14 cellular contexts compared by ENCODE assay signal in genomic region chr9:105932276-105932675, GRCh38.
DNase-seq lines count a peak whose midpoint lies in the region; ATAC-seq lines count a peak whose summit lies in the region.
"Had no signal": no experiment of that assay in that cellular context is flagged by ENCODE, and none has a peak within 500 bp of the region (broad histone marks: within the 10 kb centered on the region; RNA-seq: fewer than 3 reads in every experiment).

No MANE protein-coding gene starts in this region.

- no peaks in the 10 kb centered on the region for H3K4me1 Mint-ChIP-seq in naive thymus-derived CD8-positive, alpha-beta T cell
- H3K4me1 Mint-ChIP-seq: CD4-positive, CD25-positive, alpha-beta regulatory T cell; GM23338 had no signal

- peaks cover 0 to 25% (median 8%) of the 10 kb centered on the region in 9 donors for H3K9me3 Mint-ChIP-seq in naive thymus-derived CD8-positive, alpha-beta T cell

- peak; percentile 12 for DNase-seq in NCI-H748 (lab: John Stamatoyannopoulos, UW; ENCODE audit: unreplicated experiment)
- no peak for DNase-seq in NCI-H748 treated with DMSO at 0.1 percent for 48 hours (lab: John Stamatoyannopoulos, UW)
- no peak for DNase-seq in substantia nigra (lab: John Stamatoyannopoulos, UW)
- no peak for DNase-seq in naive thymus-derived CD8-positive, alpha-beta T cell
- no peak for DNase-seq in NCI-H446 (lab: John Stamatoyannopoulos, UW)
- DNase-seq: CD4-positive, CD25-positive, alpha-beta regulatory T cell; DMS 273 treated with DMSO at 0.1 percent for 48 hours; H7; IMR-90 had no signal

- no peaks in the 10 kb centered on the region for H3K27me3 ChIP-seq in layer of hippocampus (ENCODE audit: control insufficient read depth, insufficient read depth, low read length)
- H3K27me3 ChIP-seq: BLaER1 had no signal

- H3K4me3 Mint-ChIP-seq in naive thymus-derived CD8-positive, alpha-beta T cell: no peak overlapping the region
- H3K4me3 Mint-ChIP-seq: CD4-positive, CD25-positive, alpha-beta regulatory T cell; GM23338 had no signal

- ATAC-seq in naive thymus-derived CD8-positive, alpha-beta T cell: no peak
- ATAC-seq in GM21717 (IDR thresholded peaks at IDR 0.05; ENCODE audit: unreplicated experiment): no peak
- ATAC-seq: GM23338 had no signal

- POLR2A ChIA-PET in naive thymus-derived CD8-positive, alpha-beta T cell (lab: Charles Lee): no interaction called here

- H3K27ac ChIP-seq in layer of hippocampus (ENCODE audit: low read depth, low read length): peak overlapping the region; percentile 76
- peak overlapping the region; percentile 61 for H3K27ac ChIP-seq in substantia nigra (ENCODE audit: low read depth, low read length, poor library complexity, severe bottlenecking)
- H3K27ac ChIP-seq: 22Rv1, BLaER1 had no signal

- H3K27ac Mint-ChIP-seq in naive thymus-derived CD8-positive, alpha-beta T cell: no peak overlapping the region
- H3K27ac Mint-ChIP-seq: CD4-positive, CD25-positive, alpha-beta regulatory T cell; GM23338 had no signal

- no peaks in the 10 kb centered on the region for H3K36me3 Mint-ChIP-seq in naive thymus-derived CD8-positive, alpha-beta T cell
- H3K36me3 Mint-ChIP-seq: CD4-positive, CD25-positive, alpha-beta regulatory T cell had no signal

- H3K27me3 Mint-ChIP-seq in naive thymus-derived CD8-positive, alpha-beta T cell: peaks cover 0 to 3% (median 0%) of the 10 kb centered on the region in 5 donors
- H3K27me3 Mint-ChIP-seq: CD4-positive, CD25-positive, alpha-beta regulatory T cell had no signal
